ENCODE assay signal across 8 cellular contexts in genomic region chr17:47841488-47842308, GRCh38. TPM values are rescaled to one million over a fixed set of nuclear protein-coding genes. Genes with fewer than 3 reads are reported as not detected.
DNase-seq lines count a peak whose midpoint lies in the region; ATAC-seq, FAIRE-seq and TF ChIP-seq lines count a peak whose summit lies in the region.

No MANE protein-coding gene starts in this region.

- no peaks in the 10 kb centered on the region for H3K36me3 ChIP-seq in CD8-positive, alpha-beta memory T cell (ENCODE audit: insufficient read depth, low read length)
- H3K36me3 ChIP-seq in PC-3 (ENCODE audit: low read depth, low read length) = no peaks in the 10 kb centered on the region; the same call in 1 of the 2 replicates
- no peaks in the 10 kb centered on the region for H3K36me3 ChIP-seq in ovary

- H3K9me3 ChIP-seq in CD8-positive, alpha-beta memory T cell (ENCODE audit: low read length) = no peaks in the 10 kb centered on the region
- H3K9me3 ChIP-seq in PC-3 (ENCODE audit: low read length) (no peaks in the 10 kb centered on the region), ovary (no peaks in the 10 kb centered on the region)

- no peaks in the 10 kb centered on the region for H3F3A ChIP-seq in PC-3 (ENCODE audit: low read length, unreplicated experiment)

- no peaks in the 10 kb centered on the region for H4K20me1 ChIP-seq in PC-3 (ENCODE audit: low read length)

- peaks cover 4 to 37% of the 10 kb centered on the region in 2 donors for H3K27me3 Mint-ChIP-seq in CD8-positive, alpha-beta memory T cell
- H3K27me3 Mint-ChIP-seq in effector memory CD8-positive, alpha-beta T cell = peaks cover 21 to 29% of the 10 kb centered on the region in 2 donors

- H3K27me3 ChIP-seq in CD8-positive, alpha-beta memory T cell (ENCODE audit: insufficient read depth, low read length, poor library complexity, severe bottlenecking) = peaks cover 15% of the 10 kb centered on the region
- H3K27me3 ChIP-seq in PC-3 (ENCODE audit: low read length) (no peaks in the 10 kb centered on the region), ovary (no peaks in the 10 kb centered on the region)

- BruUV-seq in PC-3 (replicated peaks; lab: Mats Ljungman, UMichigan) = TSS peak; percentile 74

- H3K79me2 ChIP-seq in PC-3 (ENCODE audit: low read length) = peaks cover 17% of the 10 kb centered on the region

- peaks cover 0 to 26% (median 2%) of the 10 kb centered on the region in 3 donors for H3K36me3 Mint-ChIP-seq in CD8-positive, alpha-beta memory T cell
- H3K36me3 Mint-ChIP-seq in effector memory CD8-positive, alpha-beta T cell (ENCODE audit: insufficient read depth) = peaks cover 3% of the 10 kb centered on the region

- no peak for TF ChIP-seq POLR2A in ovary (IDR thresholded peaks at IDR 0.05)

- peak overlapping the region; percentile 75; the same call in 1 of the 2 replicates for H3K9ac ChIP-seq in PC-3 (ENCODE audit: low read length)

- H3K4me1 ChIP-seq in CD8-positive, alpha-beta memory T cell (ENCODE audit: insufficient read depth, low read length) = peaks cover 32% of the 10 kb centered on the region
- H3K4me1 ChIP-seq in PC-3 (ENCODE audit: insufficient read depth, low read length) (peaks cover 29% of the 10 kb centered on the region), ovary (ENCODE audit: insufficient read depth) (peaks cover 4% of the 10 kb centered on the region)

- H3K4me3 ChIP-seq in CD8-positive, alpha-beta memory T cell (ENCODE audit: low read length) = peak overlapping the region; percentile 73
- peak overlapping the region; percentile 80 for H3K4me3 ChIP-seq in PC-3 (ENCODE audit: low read length)
- H3K4me3 ChIP-seq in ovary = no peak overlapping the region

- ATAC-seq in PC-3 (no peak; the same call in 1 of the 2 replicates), HG03342 (IDR thresholded peaks at IDR 0.05; ENCODE audit: unreplicated experiment) (no peak)
- no peak for ATAC-seq in effector memory CD8-positive, alpha-beta T cell (replicated peaks)

- intact Hi-C loops in PC-3 (cut with micrococcal nuclease) (loop anchor here (1.0 to 2.0 kb wide), 2 partner anchors 107 to 130 kb away; partner anchors contain the start of gene CDK5RAP3), ovary (cut with DNase I) (loop anchor here (2.0 to 10.0 kb wide), 4 partner anchors 43 to 176 kb away; partner anchors contain the start of gene PRR15L (in 1 of the 4))

- POLR2A ChIA-PET in CD8-positive, alpha-beta memory T cell (lab: Charles Lee) = interaction anchor here (1.0 to 2.6 kb wide), 4 partner anchors 10 to 191 kb away, joined by 4 to 18 read pairs (median 8); partner anchors contain the start of genes LRRC46, MRPL10 and SP2
- POLR2A ChIA-PET in PC-3 (lab: Charles Lee; ENCODE audit: unreplicated experiment) = no interaction called here

- peak overlapping the region; percentile 77 for H3K27ac ChIP-seq in CD8-positive, alpha-beta memory T cell (ENCODE audit: low read depth, low read length)
- H3K27ac ChIP-seq in PC-3 (ENCODE audit: low read length) (no peak overlapping the region), ovary (peak overlapping the region; percentile 46 to 70)

- peaks cover 23 to 38% (median 28%) of the 10 kb centered on the region in 3 donors for H3K4me1 Mint-ChIP-seq in CD8-positive, alpha-beta memory T cell
- peaks cover 17 to 18% of the 10 kb centered on the region in 2 donors for H3K4me1 Mint-ChIP-seq in effector memory CD8-positive, alpha-beta T cell (ENCODE audit: low read depth in 2 of 2)

- H3K4me3 Mint-ChIP-seq in CD8-positive, alpha-beta memory T cell = peak overlapping the region; percentile 80 to 97 (median 94)
- H3K4me3 Mint-ChIP-seq in effector memory CD8-positive, alpha-beta T cell = peak overlapping the region; percentile 89 to 94

- no peaks in the 10 kb centered on the region for H3K9me3 Mint-ChIP-seq in CD8-positive, alpha-beta memory T cell
- no peaks in the 10 kb centered on the region for H3K9me3 Mint-ChIP-seq in effector memory CD8-positive, alpha-beta T cell

- FAIRE-seq in HTR-8/SVneo (lab: Jason Lieb, UNC) = no peak

- TF ChIP-seq CTCF in PC-3 (conservative IDR thresholded peaks at IDR 0.05; ENCODE audit: low read depth, low read length) (peak; percentile 8; the same call in 1 of the 2 replicates), ovary (IDR thresholded peaks at IDR 0.05) (no peak)

- 56 to 64% (median 57%) methylated on average over 16 of the region's 16 CpGs for WGBS in ovary, 3 donors

- CTCF ChIA-PET in CD8-positive, alpha-beta memory T cell (lab: Charles Lee) = interaction anchor here (0.6 to 14.0 kb wide), 22 partner anchors 8 to 267 kb away, joined by 3 to 314 read pairs (median 4); partner anchors contain the start of genes CDK5RAP3, LRRC46, MRPL10 and OSBPL7
- CTCF ChIA-PET in PC-3 (lab: Charles Lee) = interaction anchor here (0.5 to 4.1 kb wide), 12 partner anchors 9 to 177 kb away, joined by 3 to 65 read pairs (median 4); partner anchors contain the start of genes CDK5RAP3, LRRC46, MRPL10 and PNPO

- H3K27ac Mint-ChIP-seq in CD8-positive, alpha-beta memory T cell = peak overlapping the region in 7 of 8 donors; percentile 44 to 98 (median 87)
- H3K27ac Mint-ChIP-seq in effector memory CD8-positive, alpha-beta T cell = peak overlapping the region; percentile 92 to 93

- H3K9me2 ChIP-seq in PC-3 (replicated peaks; ENCODE audit: low read length) = no peaks in the 10 kb centered on the region

- H3K4me2 ChIP-seq in PC-3 (ENCODE audit: low read length) = peak overlapping the region; percentile 91

- TF ChIP-seq EP300 in ovary (IDR thresholded peaks at IDR 0.05) = no peak

- peak overlapping the region; percentile 95 for H2AFZ ChIP-seq in PC-3 (ENCODE audit: low read length)

- no peak for DNase-seq in CD8-positive, alpha-beta memory T cell
- DNase-seq in PC-3 (no peak), ovary (no peak), HTR-8/SVneo (ENCODE audit: insufficient read length, low spot score) (no peak), islet precursor cell (no peak)
- DNase-seq in effector memory CD8-positive, alpha-beta T cell = no peak
- DNase-seq in stimulated activated naive CD4-positive, alpha-beta T cell treated with Interleukin-2 at 50 U/mL for 16 hours (lab: John Stamatoyannopoulos, UW) = no peak

RNA-seq across cellular contexts. Expression of gene SCRN2, which starts 0.6 kb away (rescaled TPM):
- total RNA-seq in CD8-positive, alpha-beta memory T cell = 10 to 100 TPM; 17.3 to 18.0 TPM
- 17.2 TPM for polyA plus RNA-seq in CD8-positive, alpha-beta memory T cell
- 44.0 and 47.9 TPM in 2 replicates for total RNA-seq in PC-3 (2014; rRNA removed)
- 10 to 100 TPM; 25.4 to 43.9 (median 36.8) TPM for total RNA-seq in ovary
- polyA plus RNA-seq in ovary = 10 to 100 TPM in 1 of 2 donors, 1 to 10 TPM in 1; 5.6 to 45.5 TPM

RNA-seq across cellular contexts. Expression of gene SP6, which starts 9.3 kb away (rescaled TPM):
- under 1 TPM; 0.07 to 0.09 TPM for total RNA-seq in CD8-positive, alpha-beta memory T cell
- 0.59 TPM for polyA plus RNA-seq in CD8-positive, alpha-beta memory T cell
- total RNA-seq in PC-3 (2014; rRNA removed) (3.1 and 3.9 TPM in 2 replicates), ovary (1 to 10 TPM in 5 of 7 donors, under 1 TPM in 2; 0.66 to 4.3 (median 1.3) TPM)
- 1 to 10 TPM in 1 of 2 donors, under 1 TPM in 1; 0.25 to 1.1 TPM for polyA plus RNA-seq in ovary

RNA-seq across cellular contexts. Expression of gene LRRC46, which starts 10.2 kb away (rescaled TPM):
- total RNA-seq in CD8-positive, alpha-beta memory T cell = under 1 TPM; 0.49 to 0.83 TPM
- 0.28 TPM for polyA plus RNA-seq in CD8-positive, alpha-beta memory T cell
- total RNA-seq in PC-3 (2014; rRNA removed) (0.44 and 1.2 TPM in 2 replicates), ovary (10 to 100 TPM in 1 of 7 donors, 1 to 10 TPM in 3, under 1 TPM in 3; 0.35 to 17.1 (median 1.2) TPM)
- polyA plus RNA-seq in ovary = 1 to 10 TPM in 1 of 2 donors, under 1 TPM in 1; 0.31 to 1.6 TPM

RNA-seq across cellular contexts. Expression of gene MRPL10, which starts 10.4 kb away (rescaled TPM):
- 10 to 100 TPM; 67.0 to 67.7 TPM for total RNA-seq in CD8-positive, alpha-beta memory T cell
- polyA plus RNA-seq in CD8-positive, alpha-beta memory T cell = 59.8 TPM
- total RNA-seq in PC-3 (2014; rRNA removed) (54.5 and 74.2 TPM in 2 replicates), ovary (10 to 100 TPM; 30.4 to 59.5 (median 48.4) TPM)
- 10 to 100 TPM; 55.9 to 64.4 TPM for polyA plus RNA-seq in ovary

RNA-seq across cellular contexts. Expression of gene OSBPL7, which starts 20.1 kb away (rescaled TPM):
- total RNA-seq in CD8-positive, alpha-beta memory T cell = 10 to 100 TPM; 16.9 to 17.5 TPM
- polyA plus RNA-seq in CD8-positive, alpha-beta memory T cell = 11.0 TPM
- total RNA-seq in PC-3 (2014; rRNA removed) = 18.4 and 22.1 TPM in 2 replicates
- total RNA-seq in ovary = 10 to 100 TPM in 5 of 7 donors, 1 to 10 TPM in 2; 6.4 to 18.0 (median 14.4) TPM
- 1 to 10 TPM; 6.1 to 9.6 TPM for polyA plus RNA-seq in ovary
